1 cellular context compared by ENCODE assay signal in genomic region chr11:1839924-1840779, GRCh38.
TF ChIP-seq lines count a peak whose summit lies in the region.

No MANE protein-coding gene starts in this region.

TF ChIP-seq in GM12891, 5 proteins besides CTCF, POLR2A, EP300 and RAD21 (continued from another document):
- TF ChIP-seq POLR2AphosphoS5 (IDR thresholded peaks at IDR 0.05; ENCODE audit: low read depth, low read length), result no peak
